ENCODE assay signal across 1 cellular context in the genomic region with DNA sequence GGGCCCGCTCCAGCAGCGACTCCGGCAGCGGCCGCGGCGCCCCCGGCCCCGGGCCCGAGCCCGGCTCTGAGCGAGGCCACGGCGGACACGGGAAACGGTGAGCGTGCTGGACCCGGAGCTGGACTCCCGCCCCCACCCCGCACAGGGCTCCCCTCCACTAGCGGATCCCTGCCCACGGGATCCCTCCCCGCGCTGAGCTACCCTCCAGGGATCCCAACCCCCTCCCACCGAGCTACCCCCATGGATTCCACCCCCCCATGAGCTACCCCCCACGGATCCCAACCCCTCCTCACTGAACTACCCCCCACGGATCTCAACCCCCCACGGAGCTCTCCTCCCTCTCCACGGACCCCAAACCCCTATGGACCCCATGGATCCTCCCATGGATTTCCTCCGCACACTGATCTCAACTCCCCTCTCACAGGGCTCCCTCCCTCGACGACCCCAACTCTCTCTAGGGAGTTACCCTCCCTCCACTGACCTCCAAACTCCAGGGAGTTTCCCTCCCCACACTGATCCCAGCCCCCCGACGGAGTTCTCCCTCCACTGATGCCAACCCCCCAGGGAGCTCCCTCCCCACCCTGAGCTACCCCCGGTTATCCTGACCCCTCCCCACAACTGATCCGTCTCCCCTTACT.
TF ChIP-seq lines count a peak whose summit lies in the region.

No MANE protein-coding gene starts in this region.

TF ChIP-seq in K562, 482 proteins besides CTCF, POLR2A, EP300 and RAD21:
- TF ChIP-seq ELF2 (CRISPR knock-in tag; IDR thresholded peaks at IDR 0.05) (no peak), CHD1 (IDR thresholded peaks at IDR 0.05; ENCODE audit: low read length) (no peak), STAG1 (CRISPR knock-in tag; IDR thresholded peaks at IDR 0.05; ENCODE audit: borderline replicate concordance) (no peak), ETS2 (tag; IDR thresholded peaks at IDR 0.05; ENCODE audit: borderline replicate concordance, poor library complexity, severe bottlenecking) (no peak), RFX5 (IDR thresholded peaks at IDR 0.05; ENCODE audit: low read depth, low read length) (no peak), POLR3A (IDR thresholded peaks at IDR 0.05; ENCODE audit: borderline replicate concordance, extremely low read depth, insufficient read depth, insufficient read length) (no peak), PTBP1 (IDR thresholded peaks at IDR 0.05; ENCODE audit: low read depth, low read length) (no peak), ZNF512 (tag; IDR thresholded peaks at IDR 0.05) (no peak), ZNF175 (CRISPR knock-in tag; IDR thresholded peaks at IDR 0.05; ENCODE audit: low read depth) (no peak), ZBTB49 (CRISPR knock-in tag; IDR thresholded peaks at IDR 0.05; ENCODE audit: borderline replicate concordance) (no peak), EGR1 (conservative IDR thresholded peaks at IDR 0.05) (no peak), PRMT5 (CRISPR knock-in tag; IDR thresholded peaks at IDR 0.05) (no peak), ZSCAN32 (CRISPR knock-in tag; IDR thresholded peaks at IDR 0.05) (no peak), ZFP36 (IDR thresholded peaks at IDR 0.05; ENCODE audit: low read depth, low read length, partially characterized antibody) (no peak), ZNF655 (CRISPR knock-in tag; IDR thresholded peaks at IDR 0.05) (no peak), ILF3 (IDR thresholded peaks at IDR 0.05; ENCODE audit: borderline replicate concordance) (no peak), ZNF707 (CRISPR knock-in tag; conservative IDR thresholded peaks at IDR 0.05) (no peak), ZNF551 (CRISPR knock-in tag; IDR thresholded peaks at IDR 0.05) (no peak)
